8 cellular contexts compared by ENCODE assay signal in genomic region chr19:38315657-38316476, GRCh38. TPM values are rescaled to one million over a fixed set of nuclear protein-coding genes. Genes with fewer than 3 reads are reported as not detected.
DNase-seq lines count a peak whose midpoint lies in the region; ATAC-seq, FAIRE-seq and TF ChIP-seq lines count a peak whose summit lies in the region.

A gene with protein sequence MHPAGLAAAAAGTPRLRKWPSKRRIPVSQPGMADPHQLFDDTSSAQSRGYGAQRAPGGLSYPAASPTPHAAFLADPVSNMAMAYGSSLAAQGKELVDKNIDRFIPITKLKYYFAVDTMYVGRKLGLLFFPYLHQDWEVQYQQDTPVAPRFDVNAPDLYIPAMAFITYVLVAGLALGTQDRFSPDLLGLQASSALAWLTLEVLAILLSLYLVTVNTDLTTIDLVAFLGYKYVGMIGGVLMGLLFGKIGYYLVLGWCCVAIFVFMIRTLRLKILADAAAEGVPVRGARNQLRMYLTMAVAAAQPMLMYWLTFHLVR (minus strand): TSS chr19:38315947. CDS start chr19:38315917, 30 bp downstream.

- peaks cover 31% of the 10 kb centered on the region for H3K27me3 ChIP-seq in BE2C
- H3K27me3 ChIP-seq in kidney epithelial cell (ENCODE audit: control insufficient read depth, insufficient read depth, low read length): no peaks in the 10 kb centered on the region

- peak; percentile 95 for DNase-seq in BE2C
- peak; percentile 98 for DNase-seq in GM19239 (ENCODE audit: insufficient read length, low spot score)
- DNase-seq in NCI-H510A treated with DMSO at 0.1 percent for 48 hours (lab: John Stamatoyannopoulos, UW): peak; percentile 96
- DNase-seq in activated CD4-positive, alpha-beta T cell treated with anti-CD3 and anti-CD28 coated beads for 24 hours (ENCODE audit: low read depth in 2 of 2): peak; percentile 92
- peak; percentile 100 for DNase-seq in cerebellum (ENCODE audit: low spot score)
- DNase-seq in kidney epithelial cell (ENCODE audit: low read depth): peak; percentile 90
- peak; percentile 98 for DNase-seq in stimulated activated CD4-positive, alpha-beta T cell treated with anti-CD3 and anti-CD28 coated beads, Interleukin-15, amount 100 ng/mL, for 24 hours

- H3K36me3 ChIP-seq in BE2C: no peaks in the 10 kb centered on the region
- no peaks in the 10 kb centered on the region for H3K36me3 ChIP-seq in kidney epithelial cell (ENCODE audit: control insufficient read depth, insufficient read depth, low read length)

- ATAC-seq in HG03442 (IDR thresholded peaks at IDR 0.05; ENCODE audit: unreplicated experiment): peak; percentile 88

- peaks cover 2% of the 10 kb centered on the region; the same call in 1 of the 2 replicates for H3K4me1 ChIP-seq in BE2C

- no peaks in the 10 kb centered on the region for H3K9me3 ChIP-seq in BE2C

- TF ChIP-seq CTCF in BE2C (IDR thresholded peaks at IDR 0.05; ENCODE audit: low read depth, low read length) (no peak), kidney epithelial cell (IDR thresholded peaks at IDR 0.05; ENCODE audit: insufficient read depth, low read length, poor library complexity, severe bottlenecking) (no peak)

- peak; percentile 87 for FAIRE-seq in GM19239 (lab: Jason Lieb, UNC)

- H3K4me3 ChIP-seq in BE2C (ENCODE audit: low read depth, low read length) (peak within 1 kb of the TSS; percentile 82), kidney epithelial cell (ENCODE audit: low read depth, low read length) (peak within 1 kb of the TSS; percentile 86)

RNA-seq across cellular contexts. Expression of the gene that starts here (rescaled TPM):
- 104 TPM for polyA plus RNA-seq in BE2C (2012; ENCODE audit: insufficient read depth, insufficient read length, low read depth)
- 25.5 TPM for total RNA-seq in cerebellum
- 66.7 and 80.6 TPM in 2 replicates for total RNA-seq in kidney epithelial cell

Comparison
In these comparisons a context has a peak if more than half of its experiments do, and no peak if none do; other contexts are left out.
1. Peak in every context shown above with its lines: DNase-seq, ATAC-seq and H3K4me3 ChIP-seq.